8 cellular contexts compared by ENCODE assay signal in the genomic region with DNA sequence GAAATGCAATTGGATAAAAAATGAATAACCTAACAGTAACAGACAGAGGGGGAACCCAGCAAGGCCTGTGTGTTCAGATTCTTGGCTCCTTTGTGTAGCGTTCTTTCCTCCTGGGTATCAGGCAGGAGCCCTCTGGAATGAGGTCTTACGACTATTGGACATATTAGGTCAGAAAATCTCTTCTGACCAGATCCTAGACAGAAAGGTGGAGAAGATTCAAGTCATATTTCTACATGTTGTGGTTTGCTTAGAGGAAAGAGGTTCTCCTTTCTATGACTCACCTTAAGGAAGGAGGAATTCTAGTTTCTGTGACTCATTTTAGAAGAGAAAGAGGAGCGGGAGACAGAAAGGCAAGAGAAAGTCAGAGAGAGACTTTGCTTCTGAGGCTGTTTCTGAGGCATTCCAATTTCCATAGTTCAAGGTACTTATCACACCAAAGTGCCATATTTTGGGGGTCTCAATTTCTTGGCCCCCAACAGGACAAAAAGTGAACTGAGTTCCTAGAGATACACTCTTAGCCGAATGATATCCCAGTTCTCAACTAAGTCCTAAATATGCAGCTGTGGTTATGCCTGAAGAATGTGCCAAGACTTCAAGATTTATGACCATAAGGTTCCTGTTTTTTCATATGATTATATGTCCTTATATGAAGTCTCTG.
DNase-seq lines count a peak whose midpoint lies in the region; ATAC-seq and TF ChIP-seq lines count a peak whose summit lies in the region.

No MANE protein-coding gene starts in this region.

- WGBS in thyroid gland, 2 donors = 90 to 94% methylated on average over 4 of the region's 4 CpGs

- DNase-seq in islet precursor cell = peak; percentile 59
- no peak for DNase-seq in NCI-H345 treated with DMSO at 0.1 percent for 48 hours (lab: John Stamatoyannopoulos, UW; ENCODE audit: unreplicated experiment)
- no peak for DNase-seq in thyroid gland
- DNase-seq in GM20000 (ENCODE audit: low spot score) = no peak
- no peak for DNase-seq in T-helper 9 cell

- intact Hi-C loops in thyroid gland (cut with DNase I) = no loop called here

- TF ChIP-seq CTCF in OCI-LY3 (IDR thresholded peaks at IDR 0.05; ENCODE audit: low read depth, low read length) (peak; percentile 17; the same call in 1 of the 2 replicates), thyroid gland (IDR thresholded peaks at IDR 0.05) (no peak), GM20000 (IDR thresholded peaks at IDR 0.05; ENCODE audit: extremely low read depth, missing control alignments) (no peak)

- no peak overlapping the region for H2AFZ ChIP-seq in OCI-LY3 (ENCODE audit: low read depth, low read length)

- no peak for TF ChIP-seq POLR2A in thyroid gland (IDR thresholded peaks at IDR 0.05)

- H4K20me1 ChIP-seq in OCI-LY3 (ENCODE audit: insufficient read depth, low read length) = no peaks in the 10 kb centered on the region

- peak overlapping the region; percentile 39 for H3K4me3 ChIP-seq in OCI-LY3 (ENCODE audit: low read length)
- H3K4me3 ChIP-seq in thyroid gland (replicated peaks in 1 of 3) = no peak overlapping the region

- H3K4me1 ChIP-seq in OCI-LY3 (ENCODE audit: low read length) (peaks cover 56% of the 10 kb centered on the region), thyroid gland (no peaks in the 10 kb centered on the region)

- H3K27me3 ChIP-seq in OCI-LY3 (ENCODE audit: low read depth, low read length) (no peaks in the 10 kb centered on the region), thyroid gland (no peaks in the 10 kb centered on the region)

- H3K79me2 ChIP-seq in OCI-LY3 (ENCODE audit: low read length) = no peaks in the 10 kb centered on the region

- H3K9me3 ChIP-seq in OCI-LY3 (ENCODE audit: insufficient read depth, low read length) = no peaks in the 10 kb centered on the region
- H3K9me3 ChIP-seq in thyroid gland = no peaks in the 10 kb centered on the region

- ATAC-seq in GM18502 (IDR thresholded peaks at IDR 0.05; ENCODE audit: poor library complexity, unreplicated experiment) (peak; percentile 89), HG02763 (IDR thresholded peaks at IDR 0.05; ENCODE audit: unreplicated experiment) (peak; percentile 73)

- peak overlapping the region; percentile 81 for H3K27ac ChIP-seq in OCI-LY3 (ENCODE audit: low read length)
- H3K27ac ChIP-seq in thyroid gland = no peak overlapping the region

- peaks cover 5% of the 10 kb centered on the region for H3K36me3 ChIP-seq in OCI-LY3 (replicated peaks; ENCODE audit: low read depth, low read length)
- no peaks in the 10 kb centered on the region for H3K36me3 ChIP-seq in thyroid gland

- H3K9ac ChIP-seq in OCI-LY3 (ENCODE audit: low read length) = peak overlapping the region; percentile 61

- peak overlapping the region; percentile 81 for H3K4me2 ChIP-seq in OCI-LY3 (ENCODE audit: low read length)
